1 cellular context compared by ENCODE assay signal in the genomic region with DNA sequence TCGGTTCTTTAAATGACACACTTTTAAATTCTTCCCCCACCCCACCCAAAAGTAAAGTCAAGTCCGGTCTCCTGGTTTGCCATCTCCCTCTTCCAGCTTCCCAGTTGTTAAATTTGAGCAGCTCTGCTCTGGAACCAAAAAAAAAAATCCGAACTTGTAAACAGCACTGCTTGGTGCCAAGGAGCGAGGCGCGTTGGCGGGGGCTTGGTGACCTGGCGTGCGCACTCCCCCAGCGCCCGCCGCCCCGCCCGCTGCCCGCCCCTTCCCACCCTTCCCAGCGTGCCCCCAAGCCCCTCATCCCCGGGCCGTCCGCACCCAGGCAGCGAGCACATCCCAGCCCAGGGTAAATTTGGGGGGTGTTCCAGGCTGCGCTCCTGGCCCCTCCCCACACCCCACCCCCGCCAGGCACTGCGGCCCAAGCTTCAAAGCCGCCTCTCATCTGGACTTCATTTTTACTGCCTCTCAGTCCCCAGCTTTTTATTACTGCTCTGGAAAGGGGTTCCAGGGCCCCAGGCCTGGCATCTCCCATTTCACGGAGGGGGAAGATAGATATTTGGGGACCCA.
TF ChIP-seq lines count a peak whose summit lies in the region.

No MANE protein-coding gene starts in this region.

TF ChIP-seq in K562, 482 proteins besides CTCF, POLR2A, EP300 and RAD21:
- TF ChIP-seq ZFX (CRISPR knock-in tag; IDR thresholded peaks at IDR 0.05): 0 out of 2 replicates have a peak, but pooled peaks have one; percentile 7
- no peak for TF ChIP-seq NEUROD1 (IDR thresholded peaks at IDR 0.05; ENCODE audit: borderline replicate concordance, low read depth, low read length, partially characterized antibody)
- no peak for TF ChIP-seq HOXB6 (CRISPR knock-in tag; IDR thresholded peaks at IDR 0.05; ENCODE audit: borderline replicate concordance)
- TF ChIP-seq, protein P1, sequence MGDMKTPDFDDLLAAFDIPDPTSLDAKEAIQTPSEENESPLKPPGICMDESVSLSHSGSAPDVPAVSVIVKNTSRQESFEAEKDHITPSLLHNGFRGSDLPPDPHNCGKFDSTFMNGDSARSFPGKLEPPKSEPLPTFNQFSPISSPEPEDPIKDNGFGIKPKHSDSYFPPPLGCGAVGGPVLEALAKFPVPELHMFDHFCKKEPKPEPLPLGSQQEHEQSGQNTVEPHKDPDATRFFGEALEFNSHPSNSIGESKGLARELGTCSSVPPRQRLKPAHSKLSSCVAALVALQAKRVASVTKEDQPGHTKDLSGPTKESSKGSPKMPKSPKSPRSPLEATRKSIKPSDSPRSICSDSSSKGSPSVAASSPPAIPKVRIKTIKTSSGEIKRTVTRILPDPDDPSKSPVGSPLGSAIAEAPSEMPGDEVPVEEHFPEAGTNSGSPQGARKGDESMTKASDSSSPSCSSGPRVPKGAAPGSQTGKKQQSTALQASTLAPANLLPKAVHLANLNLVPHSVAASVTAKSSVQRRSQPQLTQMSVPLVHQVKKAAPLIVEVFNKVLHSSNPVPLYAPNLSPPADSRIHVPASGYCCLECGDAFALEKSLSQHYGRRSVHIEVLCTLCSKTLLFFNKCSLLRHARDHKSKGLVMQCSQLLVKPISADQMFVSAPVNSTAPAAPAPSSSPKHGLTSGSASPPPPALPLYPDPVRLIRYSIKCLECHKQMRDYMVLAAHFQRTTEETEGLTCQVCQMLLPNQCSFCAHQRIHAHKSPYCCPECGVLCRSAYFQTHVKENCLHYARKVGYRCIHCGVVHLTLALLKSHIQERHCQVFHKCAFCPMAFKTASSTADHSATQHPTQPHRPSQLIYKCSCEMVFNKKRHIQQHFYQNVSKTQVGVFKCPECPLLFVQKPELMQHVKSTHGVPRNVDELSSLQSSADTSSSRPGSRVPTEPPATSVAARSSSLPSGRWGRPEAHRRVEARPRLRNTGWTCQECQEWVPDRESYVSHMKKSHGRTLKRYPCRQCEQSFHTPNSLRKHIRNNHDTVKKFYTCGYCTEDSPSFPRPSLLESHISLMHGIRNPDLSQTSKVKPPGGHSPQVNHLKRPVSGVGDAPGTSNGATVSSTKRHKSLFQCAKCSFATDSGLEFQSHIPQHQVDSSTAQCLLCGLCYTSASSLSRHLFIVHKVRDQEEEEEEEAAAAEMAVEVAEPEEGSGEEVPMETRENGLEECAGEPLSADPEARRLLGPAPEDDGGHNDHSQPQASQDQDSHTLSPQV (IDR thresholded peaks at IDR 0.05): no peak
TF ChIP-seq in K562: peak in this region for 1.
